In the genomic region with DNA sequence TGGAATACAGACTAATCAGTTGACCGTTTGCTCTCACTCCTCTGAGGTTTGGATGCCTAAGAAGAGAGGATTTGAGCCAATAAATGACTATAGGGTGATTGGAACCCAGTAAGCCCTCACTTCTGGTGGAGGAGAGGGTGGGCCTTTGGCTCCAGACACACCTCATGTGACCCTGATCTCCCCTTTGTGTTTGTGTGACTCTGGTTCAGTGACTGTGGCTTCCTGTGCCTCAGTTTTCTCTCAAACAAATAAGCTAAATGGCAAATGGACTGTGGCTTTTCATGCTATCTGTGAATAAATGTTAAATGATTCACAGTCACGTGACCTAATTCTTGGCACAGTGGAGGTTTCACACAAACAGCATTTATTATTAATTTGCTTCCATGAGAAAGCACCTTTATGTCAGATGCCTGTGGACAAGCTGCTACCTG, we compare ENCODE assay signal across 10 cellular contexts. TPM values are rescaled to one million over a fixed set of nuclear protein-coding genes. Genes with fewer than 3 reads are reported as not detected.
DNase-seq lines count a peak whose midpoint lies in the region; ATAC-seq, FAIRE-seq and TF ChIP-seq lines count a peak whose summit lies in the region.
"Not testable (repeated sequence)": the region's sequence is repeated elsewhere in the genome, so short reads cannot be mapped to it uniquely, and the experiment has no call there.
"Had no signal": no experiment of that assay in that cellular context is flagged by ENCODE, and none has a peak within 500 bp of the region (broad histone marks: within the 10 kb centered on the region; RNA-seq: fewer than 3 reads in every experiment).

No MANE protein-coding gene starts in this region.

- RAD21 ChIA-PET in GM12878 (lab: Charles Lee; ENCODE audit: unreplicated experiment), result not testable (repeated sequence)

- not testable (repeated sequence) for BruUV-seq in Calu3 (replicated peaks; lab: Mats Ljungman, UMichigan); GM12878 (replicated peaks; lab: Mats Ljungman, UMichigan); HepG2 (replicated peaks; lab: Mats Ljungman, UMichigan)

- H3K79me2 ChIP-seq in GM12878 (ENCODE audit: control insufficient read depth, insufficient read depth, low read length); HepG2 (ENCODE audit: insufficient read depth, low read length): not testable (repeated sequence)

- H3K4me3 ChIP-seq in GM12878; fibroblast of the aortic adventitia (ENCODE audit: low read depth, low read length); HepG2 (replicated peaks in 1 of 3; ENCODE audit: insufficient read depth in 1 of 3, low read depth in 2 of 3, low read length in 3 of 3): not testable (repeated sequence)

- SMC1A ChIA-PET in GM12878 (lab: Charles Lee; ENCODE audit: uncharacterized antibody, unreplicated experiment), result not testable (repeated sequence)

- not testable (repeated sequence) for H3K4me3 Mint-ChIP-seq in Calu3 (ENCODE audit: low read depth, unreplicated experiment)

- H3K4me1 ChIP-seq in GM12878 (ENCODE audit: control insufficient read depth, insufficient read depth, low read length); HepG2 (ENCODE audit: insufficient read depth, low read length): not testable (repeated sequence)

- H3K4me1 Mint-ChIP-seq in Calu3 (ENCODE audit: low read depth, unreplicated experiment), result peaks cover 65% of the 10 kb centered on the region

- H3K9me3 Mint-ChIP-seq in Calu3 (ENCODE audit: low read depth, unreplicated experiment), result not testable (repeated sequence)

- H4K20me1 ChIP-seq in GM12878 (ENCODE audit: control insufficient read depth, insufficient read depth); HepG2 (ENCODE audit: insufficient read depth, low read length): not testable (repeated sequence)

- CTCF ChIA-PET in Calu3 (lab: Charles Lee), result interaction anchor here (0.9 to 1.6 kb wide), 2 partner anchors 44 to 48 kb away, joined by 3 to 7 read pairs; no protein-coding TSS in a partner anchor
- CTCF ChIA-PET in RWPE1 (lab: Yijun Ruan, JAX), result interaction anchor here (1.4 kb wide), 1 partner anchor 44 kb away, joined by 6 read pairs; no protein-coding TSS in a partner anchor
- CTCF ChIA-PET in GM12878 (lab: Yijun Ruan, JAX), result interaction anchor here (0.6 to 1.2 kb wide), 2 partner anchors 103 to 1080 kb away, joined by 3 to 5 read pairs; no protein-coding TSS in a partner anchor
- CTCF ChIA-PET in HepG2 (lab: Yijun Ruan, JAX; ENCODE audit: low intra/inter-chr PET ratio, low total read pairs), result not testable (repeated sequence)

- TF ChIP-seq RAD21 in GM12878 (IDR thresholded peaks at IDR 0.05; ENCODE audit: insufficient read depth, low read depth, low read length); HepG2 (CRISPR knock-in tag; IDR thresholded peaks at IDR 0.05): not testable (repeated sequence)

- POLR2A ChIA-PET in RWPE1 (lab: Yijun Ruan, JAX; ENCODE audit: low non-redundant PET), result interaction anchor here (0.5 kb wide), 1 partner anchor 105 kb away, joined by 3 read pairs; no protein-coding TSS in a partner anchor
- POLR2A ChIA-PET in GM12878 (lab: Charles Lee); HepG2 (lab: Yijun Ruan, JAX): not testable (repeated sequence)

- not testable (repeated sequence) for H3K27me3 Mint-ChIP-seq in Calu3 (ENCODE audit: unreplicated experiment)

- not testable (repeated sequence) for H2AFZ ChIP-seq in GM12878 (ENCODE audit: control insufficient read depth, low read depth, low read length); HepG2 (ENCODE audit: low read length)

- FAIRE-seq in GM12878 (lab: Jason Lieb, UNC); HepG2 (lab: Jason Lieb, UNC): not testable (repeated sequence)

- in situ Hi-C loops in GM12878 (cut with MboI); HepG2 (cut with HindIII; ENCODE audit: extremely low pct_ligation_motif_present, low pct_unique_long_range_greater_than_20kb): not testable (repeated sequence)

- intact Hi-C loops in Calu3 (cut with micrococcal nuclease; ENCODE audit: unreplicated experiment), result loop anchor here (2.0 kb wide), 1 partner anchor 45 kb away; no protein-coding TSS in a partner anchor
- intact Hi-C loops in GM12878 (cut with micrococcal nuclease; ENCODE audit: unreplicated experiment); HepG2 (cut with micrococcal nuclease; ENCODE audit: unreplicated experiment): not testable (repeated sequence)

- peak overlapping the region; percentile 78 for H3K27ac Mint-ChIP-seq in Calu3 (ENCODE audit: unreplicated experiment)

- not testable (repeated sequence) for H3K9ac ChIP-seq in GM12878 (ENCODE audit: control insufficient read depth, insufficient read depth, low read length); HepG2 (ENCODE audit: insufficient read depth, low read depth, low read length)

- H3K4me2 ChIP-seq in GM12878 (ENCODE audit: control insufficient read depth, insufficient read depth); HepG2 (ENCODE audit: low read depth, low read length): not testable (repeated sequence)

- not testable (repeated sequence) for TF ChIP-seq EP300 in GM12878 (IDR thresholded peaks at IDR 0.05; ENCODE audit: borderline replicate concordance in 1 of 2, control insufficient read depth in 1 of 2, low read depth in 2 of 2, low read length in 2 of 2); HepG2 (IDR thresholded peaks at IDR 0.05; ENCODE audit: low read depth in 2 of 2, low read length in 2 of 2); HepG2 (CRISPR knock-in tag; IDR thresholded peaks at IDR 0.05; ENCODE audit: borderline replicate concordance)

- H3K9me3 ChIP-seq in GM12878 (replicated peaks; ENCODE audit: control insufficient read depth, insufficient read depth, low read length); HepG2 (ENCODE audit: low read length): not testable (repeated sequence)

- H3K36me3 Mint-ChIP-seq in Calu3 (ENCODE audit: insufficient read depth, unreplicated experiment), result peaks cover 13% of the 10 kb centered on the region

- not testable (repeated sequence) for H3K36me3 ChIP-seq in GM12878 (ENCODE audit: control insufficient read depth in 2 of 2, insufficient read depth in 2 of 2, low read length in 1 of 2); HepG2 (replicated peaks in 1 of 2; ENCODE audit: control insufficient read depth in 1 of 2, insufficient read depth in 2 of 2, low read length in 2 of 2)

- TF ChIP-seq POLR2A in GM12878 (IDR thresholded peaks at IDR 0.05; ENCODE audit: low read depth, low read length); HepG2 (IDR thresholded peaks at IDR 0.05; ENCODE audit: insufficient read depth in 1 of 2, low read depth in 2 of 2, low read length in 2 of 2): not testable (repeated sequence)

- ATAC-seq in GM12878, HepG2: not testable (repeated sequence)

- H3K27me3 ChIP-seq in GM12878 (replicated peaks in 1 of 2; ENCODE audit: control insufficient read depth in 2 of 2, insufficient read depth in 2 of 2, low read length in 1 of 2); HepG2 (ENCODE audit: control insufficient read depth in 1 of 2, insufficient read depth in 2 of 2, low read length in 2 of 2): not testable (repeated sequence)

- DNase-seq in Calu3 (peak; percentile 43), HS-27A (ENCODE audit: low read depth) (peak; percentile 79), RWPE1 (ENCODE audit: low spot score) (peak; percentile 4), dermis blood vessel endothelial cell (peak; percentile 67), fibroblast of the aortic adventitia (ENCODE audit: low read depth) (peak; percentile 76)
- DNase-seq in GM12878 (ENCODE audit: low read depth, low spot score); HepG2 (ENCODE audit: low spot score): not testable (repeated sequence)

- H3K27ac ChIP-seq in RWPE1, result peak overlapping the region; percentile 53
- H3K27ac ChIP-seq in GM12878 (ENCODE audit: control insufficient read depth, insufficient read depth); HepG2 (ENCODE audit: extremely low read length, insufficient read depth, low read length): not testable (repeated sequence)

- whole genome bisulfite sequencing in GM12878 (ENCODE audit: insufficient coverage, insufficient replicate concordance, low lambda C conversion rate, missing lambda C conversion rate), result 0% methylated on average over 2 of the region's 2 CpGs
- 0% methylated on average over 2 of the region's 2 CpGs for WGBS in HepG2 (ENCODE audit: low lambda C conversion rate)

- TF ChIP-seq CTCF in Calu3 (IDR thresholded peaks at IDR 0.05; ENCODE audit: unreplicated experiment); RWPE1 (conservative IDR thresholded peaks at IDR 0.05; ENCODE audit: low read depth); GM12878 (IDR thresholded peaks at IDR 0.05 in 2 of 3, conservative IDR thresholded peaks at IDR 0.05 in 1 of 3; ENCODE audit: control insufficient read depth in 2 of 3, extremely low read depth in 1 of 3, insufficient read depth in 1 of 3, low read depth in 3 of 3, low read length in 3 of 3); fibroblast of the aortic adventitia (IDR thresholded peaks at IDR 0.05; ENCODE audit: insufficient read depth, low read length); HepG2 (CRISPR knock-in tag; IDR thresholded peaks at IDR 0.05): not testable (repeated sequence)

RNA-seq across cellular contexts. Expression of gene PSG3, which starts 2.7 kb away (rescaled TPM):
- 0.20 TPM in 1 of 2 replicates, not detected in the other for total RNA-seq in Calu3 (2022)
- total RNA-seq in GM12878 (2013; cell fraction: nucleolus; rRNA removed), result not detected in 2 replicates
- total RNA-seq in GM12878 (2014; rRNA removed), result not detected in 2 replicates
- not detected in 2 replicates for total RNA-seq in GM12878 (2014; rRNA removed; fragmentation: Illumina TruSeq; extraction: Trizol)
- not detected in 2 replicates for total RNA-seq in GM12878 (2021)
- not detected for polyA plus RNA-seq in GM12878 (2011; ENCODE audit: low read depth)
- not detected in 2 replicates for polyA plus RNA-seq in GM12878 (2011; rRNA removed)
- polyA plus RNA-seq in GM12878 (2011; cell fraction: cytosol; rRNA removed), result not detected in 2 replicates
- not detected in 2 replicates for polyA plus RNA-seq in GM12878 (2011; cell fraction: nucleus; rRNA removed)
- polyA plus RNA-seq in GM12878 (2012), result not detected in 2 replicates
- not detected in 2 replicates for polyA plus RNA-seq in GM12878 (2014; fragmentation: Illumina TruSeq; extraction: Trizol)
- not detected for polyA plus RNA-seq in GM12878 (2014; fragmentation: Nextera tagmentation; extraction: Ambion mirVana)
- not detected in 2 replicates for polyA plus RNA-seq in GM12878 (2014; rRNA removed)
- polyA plus RNA-seq in GM12878 (2016; fragmentation: Nextera tagmentation; extraction: Ambion mirVana), result not detected
- not detected in 2 replicates for polyA minus RNA-seq in GM12878 (2011; rRNA and poly(A)+ RNA removed)
- polyA minus RNA-seq in GM12878 (2011; cell fraction: cytosol; rRNA and poly(A)+ RNA removed), result not detected in 2 replicates
- not detected in 2 replicates for polyA minus RNA-seq in GM12878 (2011; cell fraction: nucleus; rRNA and poly(A)+ RNA removed)
- total RNA-seq in dermis blood vessel endothelial cell, result not detected in 2 replicates
- not detected in 2 replicates for total RNA-seq in fibroblast of the aortic adventitia (ENCODE audit: low replicate concordance)
- not detected in 2 replicates for total RNA-seq in HepG2 (2016; rRNA removed; fragmentation: Illumina TruSeq; extraction: Trizol)
- not detected in 2 replicates for total RNA-seq in HepG2 (2016; cell fraction: cytosol; rRNA removed; fragmentation: Illumina TruSeq; extraction: Trizol; ENCODE audit: low read depth)
- total RNA-seq in HepG2 (2016; cell fraction: insoluble cytoplasmic fraction; rRNA removed; fragmentation: Illumina TruSeq; extraction: Trizol), result not detected in 2 replicates
- not detected in 2 replicates for total RNA-seq in HepG2 (2016; cell fraction: membrane; rRNA removed; fragmentation: Illumina TruSeq; extraction: Trizol)
- total RNA-seq in HepG2 (2016; cell fraction: nucleus; rRNA removed; fragmentation: Illumina TruSeq; extraction: Trizol), result not detected in 2 replicates
- 0.07 TPM in 1 of 2 replicates, not detected in the other for polyA plus RNA-seq in HepG2 (2011; rRNA removed)
- polyA plus RNA-seq in HepG2 (2011; cell fraction: cytosol; rRNA removed), result not detected in 2 replicates
- not detected in 2 replicates for polyA plus RNA-seq in HepG2 (2011; cell fraction: nucleus; rRNA removed)
- not detected in 2 replicates for polyA plus RNA-seq in HepG2 (2012)
- polyA plus RNA-seq in HepG2 (2016; cell fraction: cytosol; fragmentation: Illumina TruSeq; extraction: Trizol; ENCODE audit: low read depth), result not detected in 2 replicates
- not detected in 2 replicates for polyA plus RNA-seq in HepG2 (2016; cell fraction: insoluble cytoplasmic fraction; fragmentation: Illumina TruSeq; extraction: Trizol; ENCODE audit: low read depth)
- polyA plus RNA-seq in HepG2 (2016; cell fraction: membrane; fragmentation: Illumina TruSeq; extraction: Trizol; ENCODE audit: low read depth), result not detected in 2 replicates
- not detected in 2 replicates for polyA plus RNA-seq in HepG2 (2016; cell fraction: nucleus; fragmentation: Illumina TruSeq; extraction: Trizol; ENCODE audit: insufficient read depth, low read depth)
- polyA minus RNA-seq in HepG2 (2011; rRNA and poly(A)+ RNA removed; ENCODE audit: low replicate concordance), result not detected in 2 replicates
- not detected in 2 replicates for polyA minus RNA-seq in HepG2 (2011; cell fraction: cytosol; rRNA and poly(A)+ RNA removed)
- polyA minus RNA-seq in HepG2 (2011; cell fraction: nucleus; rRNA and poly(A)+ RNA removed), result not detected in 2 replicates
- total RNA-seq: GM23338, Right ventricle myocardium superior had no signal
- polyA plus RNA-seq: CD4-positive, CD25-positive, alpha-beta regulatory T cell; GM23338 had no signal

RNA-seq across cellular contexts. Expression of gene PSG8, which starts 27.9 kb away (rescaled TPM):
- total RNA-seq in Calu3 (2022) (not detected in 2 replicates), GM12878 (2014; rRNA removed) (not detected in 2 replicates), GM12878 (2014; rRNA removed; fragmentation: Illumina TruSeq; extraction: Trizol) (not detected in 2 replicates), GM12878 (2021) (not detected in 2 replicates), dermis blood vessel endothelial cell (not detected in 2 replicates), fibroblast of the aortic adventitia (ENCODE audit: low replicate concordance) (not detected in 2 replicates), HepG2 (2016; rRNA removed; fragmentation: Illumina TruSeq; extraction: Trizol) (not detected in 2 replicates)
- total RNA-seq in GM12878 (2013; cell fraction: nucleolus; rRNA removed), result not detected in 2 replicates
- not detected for polyA plus RNA-seq in GM12878 (2011; ENCODE audit: low read depth)
- polyA plus RNA-seq in GM12878 (2011; rRNA removed) (not detected in 2 replicates), GM12878 (2014; fragmentation: Illumina TruSeq; extraction: Trizol) (not detected in 2 replicates), GM12878 (2014; fragmentation: Nextera tagmentation; extraction: Ambion mirVana) (not detected), GM12878 (2014; rRNA removed) (not detected in 2 replicates), GM12878 (2016; fragmentation: Nextera tagmentation; extraction: Ambion mirVana) (not detected), HepG2 (2011; rRNA removed) (not detected in 2 replicates)
- polyA plus RNA-seq in GM12878 (2011; cell fraction: cytosol; rRNA removed), result not detected in 2 replicates
- polyA plus RNA-seq in GM12878 (2011; cell fraction: nucleus; rRNA removed), result not detected in 2 replicates
- not detected in 2 replicates for polyA plus RNA-seq in GM12878 (2012)
- polyA minus RNA-seq in GM12878 (2011; rRNA and poly(A)+ RNA removed), result not detected in 2 replicates
- not detected in 2 replicates for polyA minus RNA-seq in GM12878 (2011; cell fraction: cytosol; rRNA and poly(A)+ RNA removed)
- not detected in 2 replicates for polyA minus RNA-seq in GM12878 (2011; cell fraction: nucleus; rRNA and poly(A)+ RNA removed)
- total RNA-seq in HepG2 (2016; cell fraction: cytosol; rRNA removed; fragmentation: Illumina TruSeq; extraction: Trizol; ENCODE audit: low read depth), result not detected in 2 replicates
- not detected in 2 replicates for total RNA-seq in HepG2 (2016; cell fraction: insoluble cytoplasmic fraction; rRNA removed; fragmentation: Illumina TruSeq; extraction: Trizol)
- total RNA-seq in HepG2 (2016; cell fraction: membrane; rRNA removed; fragmentation: Illumina TruSeq; extraction: Trizol), result not detected in 2 replicates
- total RNA-seq in HepG2 (2016; cell fraction: nucleus; rRNA removed; fragmentation: Illumina TruSeq; extraction: Trizol), result not detected in 2 replicates
- not detected in 2 replicates for polyA plus RNA-seq in HepG2 (2011; cell fraction: cytosol; rRNA removed)
- polyA plus RNA-seq in HepG2 (2011; cell fraction: nucleus; rRNA removed), result not detected in 2 replicates
- polyA plus RNA-seq in HepG2 (2012), result not detected in 2 replicates
- not detected in 2 replicates for polyA plus RNA-seq in HepG2 (2016; cell fraction: cytosol; fragmentation: Illumina TruSeq; extraction: Trizol; ENCODE audit: low read depth)
- not detected in 2 replicates for polyA plus RNA-seq in HepG2 (2016; cell fraction: insoluble cytoplasmic fraction; fragmentation: Illumina TruSeq; extraction: Trizol; ENCODE audit: low read depth)
- polyA plus RNA-seq in HepG2 (2016; cell fraction: membrane; fragmentation: Illumina TruSeq; extraction: Trizol; ENCODE audit: low read depth), result not detected in 2 replicates
- polyA plus RNA-seq in HepG2 (2016; cell fraction: nucleus; fragmentation: Illumina TruSeq; extraction: Trizol; ENCODE audit: insufficient read depth, low read depth), result not detected in 2 replicates
- polyA minus RNA-seq in HepG2 (2011; rRNA and poly(A)+ RNA removed; ENCODE audit: low replicate concordance), result not detected in 2 replicates
- polyA minus RNA-seq in HepG2 (2011; cell fraction: cytosol; rRNA and poly(A)+ RNA removed), result not detected in 2 replicates
- polyA minus RNA-seq in HepG2 (2011; cell fraction: nucleus; rRNA and poly(A)+ RNA removed), result not detected in 2 replicates
- total RNA-seq: CD4-positive, CD25-positive, alpha-beta regulatory T cell; GM23338; Right ventricle myocardium superior had no signal
- polyA plus RNA-seq: CD4-positive, CD25-positive, alpha-beta regulatory T cell had no signal
